Comparison of ENCODE assay signal across 33 cellular contexts in genomic region chr6:148311849-148312669, GRCh38. TPM values are rescaled to one million over a fixed set of nuclear protein-coding genes. Genes with fewer than 3 reads are reported as not detected.
DNase-seq lines count a peak whose midpoint lies in the region; ATAC-seq, FAIRE-seq and TF ChIP-seq lines count a peak whose summit lies in the region.
"Had no signal": no experiment of that assay in that cellular context is flagged by ENCODE, and none has a peak within 500 bp of the region (broad histone marks: within the 10 kb centered on the region; RNA-seq: fewer than 3 reads in every experiment).

No MANE protein-coding gene starts in this region.

- H4K20me1 ChIP-seq in HepG2 (ENCODE audit: insufficient read depth, low read length): no peaks in the 10 kb centered on the region

- peak overlapping the region; percentile 49 for H3K27ac Mint-ChIP-seq in type B pancreatic cell
- H3K27ac Mint-ChIP-seq: activated CD4-positive, alpha-beta T cell treated with anti-CD3 and anti-CD28 coated beads, Interleukin-2, amount 10 ng/mL, durations not matched to agents 7 days and 5 days; activated naive CD8-positive, alpha-beta T cell treated with anti-CD3 and anti-CD28 coated beads for 36 hours; CD4-positive, alpha-beta T cell; natural killer cell; WTC11 had no signal

- H3K27ac ChIP-seq in HepG2 (ENCODE audit: extremely low read length, insufficient read depth, low read length) (no peak overlapping the region), right lobe of liver (no peak overlapping the region), esophagus muscularis mucosa (replicated peaks in 1 of 4) (no peak overlapping the region)
- H3K27ac ChIP-seq: gastrocnemius medialis, hepatocyte, tibial nerve had no signal

- H3K9ac ChIP-seq in HepG2 (ENCODE audit: insufficient read depth, low read depth, low read length): no peak overlapping the region

- no peak overlapping the region for H3K4me3 ChIP-seq in HepG2 (replicated peaks in 1 of 3; ENCODE audit: insufficient read depth in 1 of 3, low read depth in 2 of 3, low read length in 3 of 3)
- no peak overlapping the region for H3K4me3 ChIP-seq in right lobe of liver
- H3K4me3 ChIP-seq in fibroblast of mammary gland (ENCODE audit: control insufficient read depth, low read depth, low read length): no peak overlapping the region
- no peak overlapping the region for H3K4me3 ChIP-seq in esophagus muscularis mucosa
- H3K4me3 ChIP-seq: gastrocnemius medialis, GM12878, hepatocyte, lung, mucosa of descending colon, tibial nerve had no signal

- no peak for TF ChIP-seq POLR2A in HepG2 (IDR thresholded peaks at IDR 0.05; ENCODE audit: insufficient read depth in 1 of 2, low read depth in 2 of 2, low read length in 2 of 2)
- TF ChIP-seq POLR2A in right lobe of liver (IDR thresholded peaks at IDR 0.05): no peak
- no peak for TF ChIP-seq POLR2A in esophagus muscularis mucosa (IDR thresholded peaks at IDR 0.05; ENCODE audit: low read depth)

- peaks cover 4% of the 10 kb centered on the region for H3K9me3 Mint-ChIP-seq in type B pancreatic cell
- H3K9me3 Mint-ChIP-seq: activated CD4-positive, alpha-beta T cell treated with anti-CD3 and anti-CD28 coated beads, Interleukin-2, amount 10 ng/mL, durations not matched to agents 7 days and 5 days; activated naive CD8-positive, alpha-beta T cell treated with anti-CD3 and anti-CD28 coated beads for 36 hours; CD4-positive, alpha-beta T cell; natural killer cell; WTC11 had no signal

- no peak for TF ChIP-seq CTCF in HepG2 (CRISPR knock-in tag; IDR thresholded peaks at IDR 0.05)
- no peak for TF ChIP-seq CTCF in right lobe of liver (IDR thresholded peaks at IDR 0.05)
- no peak for TF ChIP-seq CTCF in fibroblast of mammary gland (conservative IDR thresholded peaks at IDR 0.05; ENCODE audit: control insufficient read depth, insufficient read depth, low read depth, low read length)
- no peak for TF ChIP-seq CTCF in type B pancreatic cell (conservative IDR thresholded peaks at IDR 0.05)
- TF ChIP-seq CTCF in esophagus muscularis mucosa (IDR thresholded peaks at IDR 0.05): no peak

- H3K79me2 ChIP-seq in HepG2 (ENCODE audit: insufficient read depth, low read length): no peaks in the 10 kb centered on the region
- H3K79me2 ChIP-seq: hepatocyte had no signal

- CTCF ChIA-PET in HepG2 (lab: Yijun Ruan, JAX; ENCODE audit: low intra/inter-chr PET ratio, low total read pairs): no interaction called here

- peaks cover 32% of the 10 kb centered on the region for H3K4me1 Mint-ChIP-seq in type B pancreatic cell (ENCODE audit: unreplicated experiment)
- H3K4me1 Mint-ChIP-seq: activated CD4-positive, alpha-beta T cell treated with anti-CD3 and anti-CD28 coated beads, Interleukin-2, amount 10 ng/mL, durations not matched to agents 7 days and 5 days; activated naive CD8-positive, alpha-beta T cell treated with anti-CD3 and anti-CD28 coated beads for 36 hours; natural killer cell had no signal

- no peak for TF ChIP-seq RAD21 in HepG2 (CRISPR knock-in tag; IDR thresholded peaks at IDR 0.05)

- ATAC-seq in HepG2: no peak
- no peak for ATAC-seq in right lobe of liver
- ATAC-seq in SK-N-SH treated with all-trans-retinoic acid at 6 μM for 48 hours: peak; percentile 57
- ATAC-seq: GM12878, mucosa of descending colon, natural killer cell, WTC11 had no signal

- no peak overlapping the region for H3K4me2 ChIP-seq in HepG2 (ENCODE audit: low read depth, low read length)
- H3K4me2 ChIP-seq: hepatocyte had no signal

- BruUV-seq in HepG2 (replicated peaks; lab: Mats Ljungman, UMichigan): no TSS peak

- intact Hi-C loops in HepG2 (cut with micrococcal nuclease; ENCODE audit: unreplicated experiment) (no loop called here), right lobe of liver (cut with DNase I) (no loop called here), esophagus muscularis mucosa (cut with DNase I) (no loop called here)

- FAIRE-seq in HepG2 (lab: Jason Lieb, UNC): no peak
- FAIRE-seq: GM12878 had no signal

- WGBS in HepG2 (ENCODE audit: low lambda C conversion rate): 54% methylated on average over 4 of the region's 4 CpGs
- 68% methylated on average over 4 of the region's 4 CpGs for WGBS in right lobe of liver (ENCODE audit: insufficient coverage, low coverage, low lambda C conversion rate, missing lambda C conversion rate)
- WGBS in esophagus muscularis mucosa: 79% methylated on average over 4 of the region's 4 CpGs

- POLR2A ChIA-PET in HepG2 (lab: Yijun Ruan, JAX): no interaction called here

- DNase-seq in HepG2 (ENCODE audit: low spot score): no peak
- no peak for DNase-seq in right lobe of liver
- peak; percentile 62 for DNase-seq in fibroblast of mammary gland (ENCODE audit: low read depth)
- no peak for DNase-seq in type B pancreatic cell (ENCODE audit: extremely low spot score, unreplicated experiment)
- DNase-seq in esophagus muscularis mucosa (ENCODE audit: extremely low spot score): no peak
- DNase-seq in SW480 (ENCODE audit: low spot score): no peak
- DNase-seq in GM19240 (ENCODE audit: insufficient read length, low spot score): no peak
- DNase-seq: activated CD4-positive, alpha-beta T cell treated with anti-CD3 and anti-CD28 coated beads, Interleukin-2, amount 10 ng/mL, durations not matched to agents 7 days and 5 days; activated gamma-delta T cell; activated naive CD8-positive, alpha-beta T cell treated with anti-CD3 and anti-CD28 coated beads for 36 hours; caudate nucleus; CD4-positive, alpha-beta T cell; cortex of kidney; effector memory CD4-positive, alpha-beta T cell; EL; erythroblast; gastrocnemius medialis; H7; mucosa of descending colon; natural killer cell; NCI-H1092; NCI-H187; NCI-H510A treated with DMSO at 0.1 percent for 48 hours; SIG-M5; stimulated activated CD4-positive, alpha-beta T cell treated with anti-CD3 and anti-CD28 coated beads, Interleukin-15, amount 100 ng/mL, for 24 hours; stimulated activated CD4-positive, alpha-beta T cell treated with anti-CD3 and anti-CD28 coated beads, Interleukin-4, amount 100 ng/mL, for 4 hours; SW 1271 had no signal

- no peak overlapping the region for H2AFZ ChIP-seq in HepG2 (ENCODE audit: low read length)
- H2AFZ ChIP-seq: hepatocyte had no signal

- H3K27me3 Mint-ChIP-seq in type B pancreatic cell: no peaks in the 10 kb centered on the region
- H3K27me3 Mint-ChIP-seq: CD4-positive, alpha-beta T cell had no signal

- TF ChIP-seq EP300 in HepG2 (IDR thresholded peaks at IDR 0.05; ENCODE audit: low read depth in 2 of 2, low read length in 2 of 2) (no peak), HepG2 (CRISPR knock-in tag; IDR thresholded peaks at IDR 0.05; ENCODE audit: borderline replicate concordance) (no peak), esophagus muscularis mucosa (IDR thresholded peaks at IDR 0.05) (no peak)

- no peaks in the 10 kb centered on the region for H3K36me3 Mint-ChIP-seq in type B pancreatic cell
- H3K36me3 Mint-ChIP-seq: activated naive CD8-positive, alpha-beta T cell treated with anti-CD3 and anti-CD28 coated beads for 36 hours; natural killer cell; WTC11 had no signal

- in situ Hi-C loops in HepG2 (cut with HindIII; ENCODE audit: extremely low pct_ligation_motif_present, low pct_unique_long_range_greater_than_20kb): no loop called here

- H3K4me1 ChIP-seq in HepG2 (ENCODE audit: insufficient read depth, low read length) (peaks cover 9% of the 10 kb centered on the region), right lobe of liver (no peaks in the 10 kb centered on the region), esophagus muscularis mucosa (peaks cover 0 to 6% (median 0%) of the 10 kb centered on the region in 4 donors)
- H3K4me1 ChIP-seq: gastrocnemius medialis had no signal

- no peaks in the 10 kb centered on the region for H3K36me3 ChIP-seq in HepG2 (replicated peaks in 1 of 2; ENCODE audit: control insufficient read depth in 1 of 2, insufficient read depth in 2 of 2, low read length in 2 of 2)
- H3K36me3 ChIP-seq in right lobe of liver: no peaks in the 10 kb centered on the region
- no peaks in the 10 kb centered on the region for H3K36me3 ChIP-seq in esophagus muscularis mucosa
- H3K36me3 ChIP-seq: gastrocnemius medialis, tibial nerve had no signal

- H3K27me3 ChIP-seq in HepG2 (ENCODE audit: control insufficient read depth in 1 of 2, insufficient read depth in 2 of 2, low read length in 2 of 2) (0 out of 5 replicates have a peak, but pooled peaks cover 0 to 4% of the 10 kb centered on the region in 2 experiments), right lobe of liver (no peaks in the 10 kb centered on the region), esophagus muscularis mucosa (no peaks in the 10 kb centered on the region)
- H3K27me3 ChIP-seq: gastrocnemius medialis, hepatocyte, tibial nerve had no signal

- peak overlapping the region; percentile 37 for H3K4me3 Mint-ChIP-seq in type B pancreatic cell
- H3K4me3 Mint-ChIP-seq: activated CD4-positive, alpha-beta T cell treated with anti-CD3 and anti-CD28 coated beads, Interleukin-2, amount 10 ng/mL, durations not matched to agents 7 days and 5 days; activated naive CD8-positive, alpha-beta T cell treated with anti-CD3 and anti-CD28 coated beads for 36 hours; CD4-positive, alpha-beta T cell; natural killer cell; WTC11 had no signal

- H3K9me3 ChIP-seq in HepG2 (ENCODE audit: low read length): no peaks in the 10 kb centered on the region
- H3K9me3 ChIP-seq in right lobe of liver: no peaks in the 10 kb centered on the region
- no peaks in the 10 kb centered on the region for H3K9me3 ChIP-seq in esophagus muscularis mucosa
- H3K9me3 ChIP-seq: gastrocnemius medialis, mucosa of descending colon, tibial nerve had no signal

RNA-seq across cellular contexts. Expression of gene SASH1, which starts 30.6 kb away (rescaled TPM):
- 8.2 and 8.9 TPM in 2 replicates for total RNA-seq in HepG2 (2016; rRNA removed; fragmentation: Illumina TruSeq; extraction: Trizol)
- total RNA-seq in HepG2 (2016; cell fraction: cytosol; rRNA removed; fragmentation: Illumina TruSeq; extraction: Trizol; ENCODE audit: low read depth): 0.91 and 1.1 TPM in 2 replicates
- 8.5 and 8.6 TPM in 2 replicates for total RNA-seq in HepG2 (2016; cell fraction: insoluble cytoplasmic fraction; rRNA removed; fragmentation: Illumina TruSeq; extraction: Trizol)
- 2.7 and 3.7 TPM in 2 replicates for total RNA-seq in HepG2 (2016; cell fraction: membrane; rRNA removed; fragmentation: Illumina TruSeq; extraction: Trizol)
- 19.3 and 22.1 TPM in 2 replicates for total RNA-seq in HepG2 (2016; cell fraction: nucleus; rRNA removed; fragmentation: Illumina TruSeq; extraction: Trizol)
- polyA plus RNA-seq in HepG2 (2011; rRNA removed): 6.7 and 7.5 TPM in 2 replicates
- polyA plus RNA-seq in HepG2 (2011; cell fraction: cytosol; rRNA removed): 5.4 and 5.6 TPM in 2 replicates
- polyA plus RNA-seq in HepG2 (2011; cell fraction: nucleus; rRNA removed): 8.8 and 9.0 TPM in 2 replicates
- polyA plus RNA-seq in HepG2 (2012): 7.3 and 8.1 TPM in 2 replicates
- 0.12 and 0.19 TPM in 2 replicates for polyA plus RNA-seq in HepG2 (2016; cell fraction: cytosol; fragmentation: Illumina TruSeq; extraction: Trizol; ENCODE audit: low read depth)
- polyA plus RNA-seq in HepG2 (2016; cell fraction: insoluble cytoplasmic fraction; fragmentation: Illumina TruSeq; extraction: Trizol; ENCODE audit: low read depth): 6.5 and 7.2 TPM in 2 replicates
- polyA plus RNA-seq in HepG2 (2016; cell fraction: membrane; fragmentation: Illumina TruSeq; extraction: Trizol; ENCODE audit: low read depth): 0.71 and 0.77 TPM in 2 replicates
- 8.4 and 10.2 TPM in 2 replicates for polyA plus RNA-seq in HepG2 (2016; cell fraction: nucleus; fragmentation: Illumina TruSeq; extraction: Trizol; ENCODE audit: insufficient read depth, low read depth)
- 2.9 and 20.7 TPM in 2 replicates for polyA minus RNA-seq in HepG2 (2011; rRNA and poly(A)+ RNA removed; ENCODE audit: low replicate concordance)
- polyA minus RNA-seq in HepG2 (2011; cell fraction: cytosol; rRNA and poly(A)+ RNA removed): 12.7 and 13.1 TPM in 2 replicates
- polyA minus RNA-seq in HepG2 (2011; cell fraction: nucleus; rRNA and poly(A)+ RNA removed): 42.2 and 48.4 TPM in 2 replicates
- 10 to 100 TPM; 12.0 to 19.0 (median 15.8) TPM for total RNA-seq in right lobe of liver
- total RNA-seq in type B pancreatic cell (ENCODE audit: low replicate concordance): 61.3 and 99.9 TPM in 2 replicates
- 10 to 100 TPM; 56.5 to 86.6 (median 70.3) TPM for total RNA-seq in esophagus muscularis mucosa
